28 cellular contexts compared by ENCODE assay signal in genomic region chr10:130998046-130998435, GRCh38.
"Had no signal": no experiment of that assay in that cellular context is flagged by ENCODE, and none has a peak within 500 bp of the region (broad histone marks: within the 10 kb centered on the region; RNA-seq: fewer than 3 reads in every experiment).

No MANE protein-coding gene starts in this region.

- H3K36me3 Mint-ChIP-seq: activated naive CD8-positive, alpha-beta T cell had no signal

- H3K27me3 Mint-ChIP-seq: activated CD4-positive, alpha-beta T cell treated with anti-CD3 and anti-CD28 coated beads for 36 hours; activated CD4-positive, alpha-beta T cell treated with anti-CD3 and anti-CD28 coated beads, Interleukin-2, amount 10 ng/mL, durations not matched to agents 24 days and 14 days; T-helper 17 cell had no signal

- H3K4me1 Mint-ChIP-seq: activated CD4-positive, alpha-beta T cell treated with anti-CD3 and anti-CD28 coated beads for 36 hours; activated CD4-positive, alpha-beta T cell treated with anti-CD3 and anti-CD28 coated beads, Interleukin-2, amount 10 ng/mL, durations not matched to agents 24 days and 14 days; activated T-helper 17 cell treated with anti-CD3 and anti-CD28 coated beads, Interleukin-2, amount 50 U/mL, for 72 hours; central memory CD8-positive, alpha-beta T cell; T-helper 17 cell had no signal

- H3K27ac Mint-ChIP-seq: activated CD4-positive, alpha-beta T cell treated with anti-CD3 and anti-CD28 coated beads for 36 hours; activated CD4-positive, alpha-beta T cell treated with anti-CD3 and anti-CD28 coated beads, Interleukin-2, amount 10 ng/mL, durations not matched to agents 24 days and 14 days; activated CD8-positive, alpha-beta T cell treated with anti-CD3 and anti-CD28 coated beads for 36 hours; activated naive CD8-positive, alpha-beta T cell; activated T-helper 17 cell treated with anti-CD3 and anti-CD28 coated beads, Interleukin-2, amount 50 U/mL, for 72 hours; effector memory CD8-positive, alpha-beta T cell; T-helper 17 cell; T-helper 2 cell treated with Interferon-gamma antibody and Interleukin-4, amounts not matched to agents 5 μg/mL and 100 μg/mL, for 36 hours had no signal

- H3K4me3 Mint-ChIP-seq: activated CD4-positive, alpha-beta T cell treated with anti-CD3 and anti-CD28 coated beads for 36 hours; activated CD4-positive, alpha-beta T cell treated with anti-CD3 and anti-CD28 coated beads, Interleukin-2, amount 10 ng/mL, durations not matched to agents 24 days and 14 days; activated CD8-positive, alpha-beta T cell treated with anti-CD3 and anti-CD28 coated beads for 36 hours; activated naive CD8-positive, alpha-beta T cell; activated T-cell treated with anti-CD3 and anti-CD28 coated beads, Interleukin-2, amount 50 U/mL, for 4 hours; activated T-helper 17 cell treated with anti-CD3 and anti-CD28 coated beads, Interleukin-2, amount 50 U/mL, for 72 hours; central memory CD8-positive, alpha-beta T cell; effector memory CD8-positive, alpha-beta T cell; T-helper 17 cell; T-helper 2 cell treated with Interferon-gamma antibody and Interleukin-4, amounts not matched to agents 5 μg/mL and 100 μg/mL, for 36 hours had no signal

- H3K27ac ChIP-seq: brain microvascular endothelial cell, epithelial cell of prostate, esophagus squamous epithelium, gastroesophageal sphincter had no signal

- ATAC-seq: activated CD4-positive, alpha-beta T cell treated with anti-CD3 and anti-CD28 coated beads for 36 hours; activated CD8-positive, alpha-beta T cell treated with anti-CD3 and anti-CD28 coated beads for 36 hours; activated T-cell treated with anti-CD3 and anti-CD28 coated beads, Interleukin-2, amount 50 U/mL, for 4 hours; activated T-helper 17 cell treated with anti-CD3 and anti-CD28 coated beads, Interleukin-2, amount 50 U/mL, for 72 hours; effector memory CD8-positive, alpha-beta T cell; gastroesophageal sphincter; T-helper 17 cell had no signal

- H3K36me3 ChIP-seq: brain microvascular endothelial cell, esophagus squamous epithelium, gastroesophageal sphincter had no signal

- H3K9me3 ChIP-seq: esophagus squamous epithelium, gastroesophageal sphincter had no signal

- H3K4me1 ChIP-seq: gastroesophageal sphincter had no signal

- DNase-seq: activated CD4-positive, alpha-beta T cell treated with anti-CD3 and anti-CD28 coated beads for 36 hours; activated CD4-positive, alpha-beta T cell treated with anti-CD3 and anti-CD28 coated beads, Interleukin-2, amount 10 ng/mL, durations not matched to agents 24 days and 14 days; activated CD4-positive, CD25-positive, alpha-beta regulatory T cell; activated CD4-positive, CD25-positive, alpha-beta regulatory T cell treated with anti-CD3 and anti-CD28 coated beads, Interleukin-2, amount 50 U/mL, for 72 hours; activated CD8-positive, alpha-beta T cell treated with anti-CD3 and anti-CD28 coated beads for 36 hours; activated effector memory CD4-positive, alpha-beta T cell treated with Interleukin-2 at 50 U/mL for 16 hours; activated gamma-delta T cell treated with Interleukin-2 at 50 U/mL for 16 hours; activated naive CD4-positive, alpha-beta T cell treated with anti-CD3 and anti-CD28 coated beads, Interleukin-2, amount 50 U/mL, for 16 hours; activated naive CD4-positive, alpha-beta T cell treated with Interleukin-2 at 50 U/mL for 16 hours; activated T-cell treated with anti-CD3 and anti-CD28 coated beads, Interleukin-2, amount 50 U/mL, for 4 hours; amniotic stem cell; anterior cingulate cortex; brain microvascular endothelial cell; cortex of kidney; dermis blood vessel endothelial cell; effector CD4-positive, alpha-beta T cell; effector memory CD8-positive, alpha-beta T cell; esophagus squamous epithelium; foreskin melanocyte; T-helper 1 cell; T-helper 17 cell; T1000 had no signal

- H3K9me3 Mint-ChIP-seq: activated CD4-positive, alpha-beta T cell treated with anti-CD3 and anti-CD28 coated beads, Interleukin-2, amount 10 ng/mL, durations not matched to agents 24 days and 14 days; activated CD8-positive, alpha-beta T cell treated with anti-CD3 and anti-CD28 coated beads for 36 hours; activated T-cell treated with anti-CD3 and anti-CD28 coated beads, Interleukin-2, amount 50 U/mL, for 4 hours; central memory CD8-positive, alpha-beta T cell; T-helper 2 cell treated with Interferon-gamma antibody and Interleukin-4, amounts not matched to agents 5 μg/mL and 100 μg/mL, for 36 hours had no signal

- H3K4me3 ChIP-seq: esophagus squamous epithelium, gastroesophageal sphincter had no signal

- H3K27me3 ChIP-seq: brain microvascular endothelial cell had no signal
